1 cellular context compared by ENCODE assay signal in genomic region chr1:12525311-12526181, GRCh38.
TF ChIP-seq lines count a peak whose summit lies in the region.

No MANE protein-coding gene starts in this region.

TF ChIP-seq in HepG2, 621 proteins besides CTCF, POLR2A, EP300 and RAD21 (continued from another document and continues in another):
- no peak for TF ChIP-seq ZFP36 (IDR thresholded peaks at IDR 0.05; ENCODE audit: borderline replicate concordance, low read depth, low read length, partially characterized antibody)
- TF ChIP-seq, protein P1, sequence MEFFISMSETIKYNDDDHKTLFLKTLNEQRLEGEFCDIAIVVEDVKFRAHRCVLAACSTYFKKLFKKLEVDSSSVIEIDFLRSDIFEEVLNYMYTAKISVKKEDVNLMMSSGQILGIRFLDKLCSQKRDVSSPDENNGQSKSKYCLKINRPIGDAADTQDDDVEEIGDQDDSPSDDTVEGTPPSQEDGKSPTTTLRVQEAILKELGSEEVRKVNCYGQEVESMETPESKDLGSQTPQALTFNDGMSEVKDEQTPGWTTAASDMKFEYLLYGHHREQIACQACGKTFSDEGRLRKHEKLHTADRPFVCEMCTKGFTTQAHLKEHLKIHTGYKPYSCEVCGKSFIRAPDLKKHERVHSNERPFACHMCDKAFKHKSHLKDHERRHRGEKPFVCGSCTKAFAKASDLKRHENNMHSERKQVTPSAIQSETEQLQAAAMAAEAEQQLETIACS (CRISPR knock-in tag; IDR thresholded peaks at IDR 0.05) = no peak
- peak; percentile 82 for TF ChIP-seq SOX5 (CRISPR knock-in tag; IDR thresholded peaks at IDR 0.05; ENCODE audit: borderline replicate concordance)
- TF ChIP-seq CEBPZ (IDR thresholded peaks at IDR 0.05; ENCODE audit: low read length) = no peak
- TF ChIP-seq, protein P2, sequence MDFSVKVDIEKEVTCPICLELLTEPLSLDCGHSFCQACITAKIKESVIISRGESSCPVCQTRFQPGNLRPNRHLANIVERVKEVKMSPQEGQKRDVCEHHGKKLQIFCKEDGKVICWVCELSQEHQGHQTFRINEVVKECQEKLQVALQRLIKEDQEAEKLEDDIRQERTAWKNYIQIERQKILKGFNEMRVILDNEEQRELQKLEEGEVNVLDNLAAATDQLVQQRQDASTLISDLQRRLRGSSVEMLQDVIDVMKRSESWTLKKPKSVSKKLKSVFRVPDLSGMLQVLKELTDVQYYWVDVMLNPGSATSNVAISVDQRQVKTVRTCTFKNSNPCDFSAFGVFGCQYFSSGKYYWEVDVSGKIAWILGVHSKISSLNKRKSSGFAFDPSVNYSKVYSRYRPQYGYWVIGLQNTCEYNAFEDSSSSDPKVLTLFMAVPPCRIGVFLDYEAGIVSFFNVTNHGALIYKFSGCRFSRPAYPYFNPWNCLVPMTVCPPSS (IDR thresholded peaks at IDR 0.05) = no peak
- TF ChIP-seq, protein P3, sequence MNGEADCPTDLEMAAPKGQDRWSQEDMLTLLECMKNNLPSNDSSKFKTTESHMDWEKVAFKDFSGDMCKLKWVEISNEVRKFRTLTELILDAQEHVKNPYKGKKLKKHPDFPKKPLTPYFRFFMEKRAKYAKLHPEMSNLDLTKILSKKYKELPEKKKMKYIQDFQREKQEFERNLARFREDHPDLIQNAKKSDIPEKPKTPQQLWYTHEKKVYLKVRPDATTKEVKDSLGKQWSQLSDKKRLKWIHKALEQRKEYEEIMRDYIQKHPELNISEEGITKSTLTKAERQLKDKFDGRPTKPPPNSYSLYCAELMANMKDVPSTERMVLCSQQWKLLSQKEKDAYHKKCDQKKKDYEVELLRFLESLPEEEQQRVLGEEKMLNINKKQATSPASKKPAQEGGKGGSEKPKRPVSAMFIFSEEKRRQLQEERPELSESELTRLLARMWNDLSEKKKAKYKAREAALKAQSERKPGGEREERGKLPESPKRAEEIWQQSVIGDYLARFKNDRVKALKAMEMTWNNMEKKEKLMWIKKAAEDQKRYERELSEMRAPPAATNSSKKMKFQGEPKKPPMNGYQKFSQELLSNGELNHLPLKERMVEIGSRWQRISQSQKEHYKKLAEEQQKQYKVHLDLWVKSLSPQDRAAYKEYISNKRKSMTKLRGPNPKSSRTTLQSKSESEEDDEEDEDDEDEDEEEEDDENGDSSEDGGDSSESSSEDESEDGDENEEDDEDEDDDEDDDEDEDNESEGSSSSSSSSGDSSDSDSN (CRISPR knock-in tag; IDR thresholded peaks at IDR 0.05) = peak; percentile 57; the same call in 1 of the 2 replicates
- TF ChIP-seq ZBTB43 (CRISPR knock-in tag; conservative IDR thresholded peaks at IDR 0.05) = peak; percentile 66; the same call in 1 of the 2 replicates
- TF ChIP-seq RBM22 (optimal IDR thresholded peaks at IDR 0.05; ENCODE audit: low read length) = no peak
- peak; percentile 77 for TF ChIP-seq TBL1XR1 (IDR thresholded peaks at IDR 0.05; ENCODE audit: borderline replicate concordance, low read length, partially characterized antibody)
- TF ChIP-seq MEIS1 (CRISPR knock-in tag; IDR thresholded peaks at IDR 0.05; ENCODE audit: borderline replicate concordance) = no peak; the same call in 1 of the 2 replicates
- no peak for TF ChIP-seq E2F2 (CRISPR knock-in tag; IDR thresholded peaks at IDR 0.05; ENCODE audit: borderline replicate concordance)
- no peak for TF ChIP-seq ZNF570 (CRISPR knock-in tag; IDR thresholded peaks at IDR 0.05; ENCODE audit: borderline replicate concordance)
- TF ChIP-seq ZNF431 (CRISPR knock-in tag; IDR thresholded peaks at IDR 0.05; ENCODE audit: borderline replicate concordance, low read depth) = 0 out of 2 replicates have a peak, but pooled peaks have one; percentile 22
- TF ChIP-seq ZFX (CRISPR knock-in tag; IDR thresholded peaks at IDR 0.05; ENCODE audit: low read depth) = peak; percentile 87
- peak; percentile 95 for TF ChIP-seq PPARG (CRISPR knock-in tag; conservative IDR thresholded peaks at IDR 0.05)
- TF ChIP-seq, protein P4, sequence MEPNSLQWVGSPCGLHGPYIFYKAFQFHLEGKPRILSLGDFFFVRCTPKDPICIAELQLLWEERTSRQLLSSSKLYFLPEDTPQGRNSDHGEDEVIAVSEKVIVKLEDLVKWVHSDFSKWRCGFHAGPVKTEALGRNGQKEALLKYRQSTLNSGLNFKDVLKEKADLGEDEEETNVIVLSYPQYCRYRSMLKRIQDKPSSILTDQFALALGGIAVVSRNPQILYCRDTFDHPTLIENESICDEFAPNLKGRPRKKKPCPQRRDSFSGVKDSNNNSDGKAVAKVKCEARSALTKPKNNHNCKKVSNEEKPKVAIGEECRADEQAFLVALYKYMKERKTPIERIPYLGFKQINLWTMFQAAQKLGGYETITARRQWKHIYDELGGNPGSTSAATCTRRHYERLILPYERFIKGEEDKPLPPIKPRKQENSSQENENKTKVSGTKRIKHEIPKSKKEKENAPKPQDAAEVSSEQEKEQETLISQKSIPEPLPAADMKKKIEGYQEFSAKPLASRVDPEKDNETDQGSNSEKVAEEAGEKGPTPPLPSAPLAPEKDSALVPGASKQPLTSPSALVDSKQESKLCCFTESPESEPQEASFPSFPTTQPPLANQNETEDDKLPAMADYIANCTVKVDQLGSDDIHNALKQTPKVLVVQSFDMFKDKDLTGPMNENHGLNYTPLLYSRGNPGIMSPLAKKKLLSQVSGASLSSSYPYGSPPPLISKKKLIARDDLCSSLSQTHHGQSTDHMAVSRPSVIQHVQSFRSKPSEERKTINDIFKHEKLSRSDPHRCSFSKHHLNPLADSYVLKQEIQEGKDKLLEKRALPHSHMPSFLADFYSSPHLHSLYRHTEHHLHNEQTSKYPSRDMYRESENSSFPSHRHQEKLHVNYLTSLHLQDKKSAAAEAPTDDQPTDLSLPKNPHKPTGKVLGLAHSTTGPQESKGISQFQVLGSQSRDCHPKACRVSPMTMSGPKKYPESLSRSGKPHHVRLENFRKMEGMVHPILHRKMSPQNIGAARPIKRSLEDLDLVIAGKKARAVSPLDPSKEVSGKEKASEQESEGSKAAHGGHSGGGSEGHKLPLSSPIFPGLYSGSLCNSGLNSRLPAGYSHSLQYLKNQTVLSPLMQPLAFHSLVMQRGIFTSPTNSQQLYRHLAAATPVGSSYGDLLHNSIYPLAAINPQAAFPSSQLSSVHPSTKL (CRISPR knock-in tag; IDR thresholded peaks at IDR 0.05) = peak; percentile 88
- no peak for TF ChIP-seq NFIB (CRISPR knock-in tag; IDR thresholded peaks at IDR 0.05; ENCODE audit: borderline replicate concordance)
- 0 out of 2 replicates have a peak, but pooled peaks have one; percentile 49 for TF ChIP-seq KLF6 (CRISPR knock-in tag; IDR thresholded peaks at IDR 0.05)
- 0 out of 2 replicates have a peak, but pooled peaks have one; percentile 12 for TF ChIP-seq ZSCAN9 (CRISPR knock-in tag; IDR thresholded peaks at IDR 0.05; ENCODE audit: borderline replicate concordance)
- peak; percentile 77; the same call in 1 of the 2 replicates for TF ChIP-seq ZNF430 (CRISPR knock-in tag; IDR thresholded peaks at IDR 0.05)
- TF ChIP-seq ZSCAN31 (CRISPR knock-in tag; IDR thresholded peaks at IDR 0.05; ENCODE audit: low read depth) = peak; percentile 75; the same call in 1 of the 2 replicates
- TF ChIP-seq ZBTB3 (CRISPR knock-in tag; IDR thresholded peaks at IDR 0.05; ENCODE audit: borderline replicate concordance, low read depth) = no peak
- TF ChIP-seq ZNF281 (CRISPR knock-in tag; IDR thresholded peaks at IDR 0.05; ENCODE audit: borderline replicate concordance) = no peak
- no peak for TF ChIP-seq AGO1 (IDR thresholded peaks at IDR 0.05; ENCODE audit: low read depth, low read length, poor library complexity, severe bottlenecking)
- no peak for TF ChIP-seq ZNF160 (CRISPR knock-in tag; IDR thresholded peaks at IDR 0.05)
- TF ChIP-seq ZNF740 (CRISPR knock-in tag; IDR thresholded peaks at IDR 0.05) = peak; percentile 45; the same call in 1 of the 2 replicates
- peak; percentile 70; the same call in 1 of the 2 replicates for TF ChIP-seq ATF2 (CRISPR knock-in tag; IDR thresholded peaks at IDR 0.05)
- TF ChIP-seq NR1H2 (CRISPR knock-in tag; IDR thresholded peaks at IDR 0.05; ENCODE audit: borderline replicate concordance, low read depth) = no peak
- no peak for TF ChIP-seq JARID2 (CRISPR knock-in tag; IDR thresholded peaks at IDR 0.05; ENCODE audit: insufficient replicate concordance)
- peak in 1 of 2 experiments; percentile 66; a peak in 2 of 4 replicates for TF ChIP-seq ATF4 (CRISPR knock-in tag; IDR thresholded peaks at IDR 0.05)
- TF ChIP-seq, protein P5, sequence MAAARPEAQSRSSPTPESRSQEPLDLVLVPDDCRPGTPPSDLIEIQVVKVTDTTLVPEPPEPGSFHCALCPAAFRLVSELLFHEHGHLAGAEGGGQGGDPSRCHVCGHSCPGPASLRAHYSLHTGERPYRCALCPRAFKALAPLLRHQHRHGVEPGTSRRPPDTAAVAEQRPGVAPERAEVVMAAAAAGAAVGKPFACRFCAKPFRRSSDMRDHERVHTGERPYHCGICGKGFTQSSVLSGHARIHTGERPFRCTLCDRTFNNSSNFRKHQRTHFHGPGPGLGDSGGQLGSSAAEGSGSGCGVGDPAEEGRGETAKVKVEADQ (CRISPR knock-in tag; IDR thresholded peaks at IDR 0.05; ENCODE audit: borderline replicate concordance) = peak; percentile 53; the same call in 1 of the 2 replicates
- peak; percentile 47; the same call in 1 of the 2 replicates for TF ChIP-seq HOXA5 (CRISPR knock-in tag; IDR thresholded peaks at IDR 0.05)
